8 cellular contexts compared by ENCODE assay signal in the genomic region with DNA sequence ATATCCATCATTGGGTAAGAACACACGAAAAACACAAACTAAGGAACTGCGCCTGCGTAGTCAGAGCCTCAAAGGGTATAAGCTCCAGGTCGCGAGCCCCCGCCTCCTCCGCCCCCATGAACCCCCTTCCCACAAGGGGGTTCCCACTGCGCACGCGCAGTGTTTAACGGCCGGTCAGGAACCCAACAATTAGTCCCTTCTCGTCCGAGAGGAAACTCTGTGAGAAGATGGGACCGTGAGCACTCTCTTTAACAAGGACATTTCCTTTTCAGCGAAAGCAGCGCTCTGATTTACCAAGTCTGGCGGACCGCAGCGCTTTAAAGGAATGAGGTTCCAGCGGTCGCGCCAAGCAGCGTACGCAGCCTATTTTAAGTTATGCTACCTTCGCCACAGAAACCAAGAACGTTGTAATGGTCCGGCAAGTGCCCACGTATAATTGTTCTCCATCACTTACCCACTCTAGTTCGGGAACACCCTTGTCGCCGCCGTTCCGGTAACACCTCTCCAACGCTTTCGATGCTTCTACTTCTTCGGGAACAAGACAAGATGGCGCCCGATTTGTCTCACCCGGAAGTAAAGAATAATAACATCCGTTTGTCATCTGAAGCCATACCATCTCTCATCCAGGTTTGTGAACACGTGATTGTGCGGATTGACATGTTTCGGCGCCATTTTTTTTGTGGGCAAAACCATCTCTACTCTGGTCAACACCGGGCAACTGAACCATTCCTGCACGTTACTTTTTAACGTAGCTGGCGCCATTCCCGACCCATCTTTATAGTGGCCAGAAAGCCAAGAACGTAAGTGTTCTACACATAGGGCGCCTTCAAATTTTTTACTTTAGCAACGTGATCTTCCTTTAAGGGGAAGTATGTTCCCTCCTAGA. TPM values are rescaled to one million over a fixed set of nuclear protein-coding genes. Genes with fewer than 3 reads are reported as not detected.
DNase-seq lines count a peak whose midpoint lies in the region; ATAC-seq and TF ChIP-seq lines count a peak whose summit lies in the region.

PNISR (minus strand) TSS at position 548 of the 886 bp plus-strand sequence. CDS start 10,649 bp downstream, outside the sequence.

- no peaks in the 10 kb centered on the region for H3K27me3 ChIP-seq in RWPE2 (ENCODE audit: insufficient read depth, poor library complexity, severe bottlenecking)

- peaks cover 37% of the 10 kb centered on the region for H3K36me3 ChIP-seq in RWPE2 (ENCODE audit: low read depth)

- POLR2A ChIA-PET in naive thymus-derived CD8-positive, alpha-beta T cell (lab: Charles Lee) = interaction anchor here (0.7 to 5.1 kb wide), 9 partner anchors 23 to 1456 kb away, joined by 3 to 42 read pairs (median 4); partner anchors contain the start of genes ASCC3, CCNC, COQ3 and USP45

- peak; percentile 90 for ATAC-seq in RWPE2 (ENCODE audit: low read depth)
- peak; percentile 85 to 87 for ATAC-seq in naive thymus-derived CD8-positive, alpha-beta T cell

- intact Hi-C loops in activated T-helper 2 cell treated with anti-CD3 and anti-CD28 coated beads, Interferon-gamma antibody, Interleukin-2, Interleukin-4, amounts not matched to agents 10 μg/mL and 5 μg/mL and 100 μg/mL, durations not matched to agents 14 hours and 24 hours and 36 hours (cut with micrococcal nuclease) = loop anchor here (1.0 to 5.0 kb wide), 7 partner anchors 18 to 478 kb away; partner anchors contain the start of genes CCNC, COQ3, FBXL4 and USP45

- TF ChIP-seq CTCF in RWPE2 (IDR thresholded peaks at IDR 0.05; ENCODE audit: poor library complexity, severe bottlenecking) = no peak
- no peak for TF ChIP-seq CTCF in fibroblast of mammary gland (conservative IDR thresholded peaks at IDR 0.05; ENCODE audit: control insufficient read depth, insufficient read depth, low read depth, low read length)

- peaks cover 52% of the 10 kb centered on the region for H3K4me1 Mint-ChIP-seq in activated T-helper 2 cell treated with anti-CD3 and anti-CD28 coated beads, Interferon-gamma antibody, Interleukin-2, Interleukin-4, amounts not matched to agents 10 μg/mL and 5 μg/mL and 100 μg/mL, durations not matched to agents 14 hours and 24 hours and 36 hours (ENCODE audit: low read depth)
- H3K4me1 Mint-ChIP-seq in naive thymus-derived CD8-positive, alpha-beta T cell = peaks cover 26 to 74% (median 69%) of the 10 kb centered on the region in 4 donors

- peak within 1 kb of the TSS; percentile 94 for H3K27ac ChIP-seq in RWPE2 (ENCODE audit: poor library complexity, severe bottlenecking)

- H3K4me1 ChIP-seq in RWPE2 (ENCODE audit: insufficient read depth, poor library complexity, severe bottlenecking) = peaks cover 22% of the 10 kb centered on the region

- no peaks in the 10 kb centered on the region for H3K9me3 ChIP-seq in RWPE2 (ENCODE audit: severe bottlenecking)

- no peaks in the 10 kb centered on the region for H3K9me3 Mint-ChIP-seq in activated T-helper 2 cell treated with anti-CD3 and anti-CD28 coated beads, Interferon-gamma antibody, Interleukin-2, Interleukin-4, amounts not matched to agents 10 μg/mL and 5 μg/mL and 100 μg/mL, durations not matched to agents 14 hours and 24 hours and 36 hours
- no peaks in the 10 kb centered on the region for H3K9me3 Mint-ChIP-seq in naive thymus-derived CD8-positive, alpha-beta T cell

- H3K4me3 Mint-ChIP-seq in activated T-helper 2 cell treated with anti-CD3 and anti-CD28 coated beads, Interferon-gamma antibody, Interleukin-2, Interleukin-4, amounts not matched to agents 10 μg/mL and 5 μg/mL and 100 μg/mL, durations not matched to agents 14 hours and 24 hours and 36 hours (ENCODE audit: low read depth) = peak within 1 kb of the TSS; percentile 98
- H3K4me3 Mint-ChIP-seq in naive thymus-derived CD8-positive, alpha-beta T cell = peak within 1 kb of the TSS; percentile 94 to 100 (median 98)

- DNase-seq in EH (ENCODE audit: low read depth) (peak; percentile 99), H4 (ENCODE audit: low spot score) (peak; percentile 95), LoVo (ENCODE audit: low spot score) (peak; percentile 96), RWPE2 (ENCODE audit: low spot score) (peak; percentile 86), fibroblast of mammary gland (ENCODE audit: low read depth) (peak; percentile 99)
- peak; percentile 87 for DNase-seq in activated T-helper 2 cell treated with anti-CD3 and anti-CD28 coated beads, Interferon-gamma antibody, Interleukin-2, Interleukin-4, amounts not matched to agents 10 μg/mL and 5 μg/mL and 100 μg/mL, durations not matched to agents 14 hours and 24 hours and 36 hours (ENCODE audit: low spot score)
- DNase-seq in naive thymus-derived CD8-positive, alpha-beta T cell = peak; percentile 78 to 95 (median 90)
- peak; percentile 83 to 97 (median 90) for DNase-seq in stimulated activated naive CD4-positive, alpha-beta T cell (lab: John Stamatoyannopoulos, UW)

- H3K4me3 ChIP-seq in RWPE2 (ENCODE audit: severe bottlenecking) (peak within 1 kb of the TSS; percentile 80), fibroblast of mammary gland (ENCODE audit: control insufficient read depth, low read depth, low read length) (peak within 1 kb of the TSS; percentile 98)

- no peaks in the 10 kb centered on the region for H3K27me3 Mint-ChIP-seq in activated T-helper 2 cell treated with anti-CD3 and anti-CD28 coated beads, Interferon-gamma antibody, Interleukin-2, Interleukin-4, amounts not matched to agents 10 μg/mL and 5 μg/mL and 100 μg/mL, durations not matched to agents 14 hours and 24 hours and 36 hours (ENCODE audit: low read depth)
- H3K27me3 Mint-ChIP-seq in naive thymus-derived CD8-positive, alpha-beta T cell = peaks cover 0 to 1% (median 0%) of the 10 kb centered on the region in 5 donors

- peaks cover 53% of the 10 kb centered on the region for H3K36me3 Mint-ChIP-seq in activated T-helper 2 cell treated with anti-CD3 and anti-CD28 coated beads, Interferon-gamma antibody, Interleukin-2, Interleukin-4, amounts not matched to agents 10 μg/mL and 5 μg/mL and 100 μg/mL, durations not matched to agents 14 hours and 24 hours and 36 hours (ENCODE audit: low read depth)
- H3K36me3 Mint-ChIP-seq in naive thymus-derived CD8-positive, alpha-beta T cell = peaks cover 5 to 20% (median 7%) of the 10 kb centered on the region in 3 donors

- peak within 1 kb of the TSS; percentile 100 for H3K27ac Mint-ChIP-seq in activated T-helper 2 cell treated with anti-CD3 and anti-CD28 coated beads, Interferon-gamma antibody, Interleukin-2, Interleukin-4, amounts not matched to agents 10 μg/mL and 5 μg/mL and 100 μg/mL, durations not matched to agents 14 hours and 24 hours and 36 hours
- H3K27ac Mint-ChIP-seq in naive thymus-derived CD8-positive, alpha-beta T cell = peak within 1 kb of the TSS; percentile 95 to 100 (median 99)

RNA-seq across cellular contexts. Expression of gene PNISR, which starts in this region (rescaled TPM):
- total RNA-seq in H4 (2014; rRNA removed; shearing (Covaris generic)) = 22.4 and 22.9 TPM in 2 replicates
- 125 and 129 TPM in 2 replicates for total RNA-seq in activated T-helper 2 cell treated with anti-CD3 and anti-CD28 coated beads, Interferon-gamma antibody, Interleukin-2, Interleukin-4, amounts not matched to agents 10 μg/mL and 5 μg/mL and 100 μg/mL, durations not matched to agents 14 hours and 24 hours and 36 hours
- total RNA-seq in naive thymus-derived CD8-positive, alpha-beta T cell = 100 to 1,000 TPM; 399 to 401 TPM
- 100 to 1,000 TPM in 1 of 3 donors, 10 to 100 TPM in 2; 80.4 to 114 (median 83.5) TPM for polyA plus RNA-seq in naive thymus-derived CD8-positive, alpha-beta T cell

Comparison
In these comparisons a context has a peak if more than half of its experiments do, and no peak if none do; other contexts are left out.
1. Peak in every context shown above with its lines: DNase-seq, ATAC-seq, H3K4me3 ChIP-seq and H3K27ac ChIP-seq.